ENCODE assay signal across 30 cellular contexts in the genomic region with DNA sequence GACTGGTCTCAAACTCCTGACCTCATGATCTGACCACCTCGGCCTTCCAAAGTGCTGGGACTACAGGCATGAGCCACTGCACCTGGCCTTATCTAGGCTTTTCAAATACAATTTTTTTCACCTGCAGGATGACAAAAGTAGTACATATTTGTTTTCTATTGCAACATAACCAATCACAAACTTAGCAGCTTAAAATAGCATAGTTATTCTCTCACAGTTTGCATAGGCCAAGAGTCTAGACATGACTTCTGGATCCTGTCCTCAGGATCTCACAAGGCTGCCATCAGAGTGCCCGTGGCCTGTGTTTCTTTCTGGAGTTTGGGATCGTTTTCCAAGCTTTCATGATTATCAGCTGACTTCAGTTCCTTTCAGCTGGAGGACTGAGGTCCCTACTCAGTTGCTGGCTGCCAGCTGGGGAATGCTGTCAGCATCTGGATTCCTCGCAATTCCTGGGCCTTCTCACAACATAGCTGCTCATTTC.
DNase-seq lines count a peak whose midpoint lies in the region; ATAC-seq and TF ChIP-seq lines count a peak whose summit lies in the region.
"Had no signal": no experiment of that assay in that cellular context is flagged by ENCODE, and none has a peak within 500 bp of the region (broad histone marks: within the 10 kb centered on the region; RNA-seq: fewer than 3 reads in every experiment).

No MANE protein-coding gene starts in this region.

- 44% methylated on average over 4 of the region's 4 CpGs for WGBS in liver

- H3K27ac ChIP-seq in liver (ENCODE audit: low read depth in 1 of 2, low read length in 2 of 2), result no peak overlapping the region
- H3K27ac ChIP-seq: SK-N-MC, skin epidermis, upper lobe of left lung had no signal

- no peak overlapping the region for H3K9ac ChIP-seq in liver (ENCODE audit: low read depth in 1 of 2, low read length in 2 of 2)

- TF ChIP-seq CTCF in fibroblast of the aortic adventitia (IDR thresholded peaks at IDR 0.05; ENCODE audit: insufficient read depth, low read length), result no peak
- TF ChIP-seq CTCF in liver (IDR thresholded peaks at IDR 0.05; ENCODE audit: low read depth, low read length, missing input control), result no peak

- DNase-seq in Right ventricle myocardium inferior (ENCODE audit: missing footprints) (no peak), cardiac septum (ENCODE audit: low spot score) (no peak), fibroblast of the aortic adventitia (ENCODE audit: low read depth) (peak; percentile 33), NCI-H748 treated with DMSO at 0.1 percent for 48 hours (lab: John Stamatoyannopoulos, UW) (no peak), NCI-H526 (lab: John Stamatoyannopoulos, UW) (no peak)
- no peak for DNase-seq in stimulated activated naive CD4-positive, alpha-beta T cell treated with Interleukin-2 at 50 U/mL for 16 hours (lab: John Stamatoyannopoulos, UW)
- DNase-seq: 8988T; activated CD4-positive, alpha-beta T cell treated with anti-CD3 and anti-CD28 coated beads, Interleukin-2, amount 50 U/mL, for 48 hours; activated CD4-positive, CD25-positive, alpha-beta regulatory T cell treated with anti-CD3 and anti-CD28 coated beads, Interleukin-2, amount 50 U/mL, for 72 hours; activated naive CD4-positive, alpha-beta T cell; Calu3; dermis blood vessel endothelial cell; DMS79; endodermal cell; GDM1; immature natural killer cell; NCI-H1092; NCI-H1694; NCI-H446 treated with DMSO at 0.1 percent for 48 hours; occipital lobe; stimulated activated naive B cell treated with anti-CD40 and anti-IgM and Interleukin-4, amounts not matched to agents 10 μg/mL and 1 μg/mL and 100 μg/mL, for 72 hours; T-helper 17 cell; upper lobe of left lung had no signal

- H3K27me3 ChIP-seq in liver (ENCODE audit: control insufficient read depth in 4 of 4, insufficient read depth in 4 of 4, low read length in 3 of 4), result no peaks in the 10 kb centered on the region
- H3K27me3 ChIP-seq: upper lobe of left lung had no signal

- H3K4me3 ChIP-seq in fibroblast of the aortic adventitia (ENCODE audit: low read depth, low read length), result no peak overlapping the region
- H3K4me3 ChIP-seq in liver (ENCODE audit: low read depth in 1 of 3, low read length in 3 of 3), result no peak overlapping the region
- H3K4me3 ChIP-seq: HAP-1, SK-N-MC, skin epidermis, upper lobe of left lung had no signal

- peaks cover 0 to 5% (median 1%) of the 10 kb centered on the region in 4 donors for H3K4me1 ChIP-seq in liver (ENCODE audit: control insufficient read depth in 4 of 4, insufficient read depth in 4 of 4, low read length in 3 of 4)
- H3K4me1 ChIP-seq: HAP-1, upper lobe of left lung had no signal

- H3K9me3 ChIP-seq in liver (ENCODE audit: control insufficient read depth in 4 of 4, low read length in 3 of 4), result no peaks in the 10 kb centered on the region
- H3K9me3 ChIP-seq: HAP-1, upper lobe of left lung had no signal

- intact Hi-C loops in Right ventricle myocardium inferior (cut with DNase I), result no loop called here
- intact Hi-C loops in cardiac septum (cut with DNase I), result no loop called here

- TF ChIP-seq RAD21 in liver (IDR thresholded peaks at IDR 0.05), result peak in 1 of 2 donors; percentile 29

- no peaks in the 10 kb centered on the region for H3K36me3 ChIP-seq in liver (ENCODE audit: control insufficient read depth in 4 of 4, insufficient read depth in 3 of 4, low read depth in 1 of 4, low read length in 3 of 4)
- H3K36me3 ChIP-seq: HAP-1, upper lobe of left lung had no signal

- ATAC-seq in Right ventricle myocardium inferior (peak; percentile 45), HG03439 (IDR thresholded peaks at IDR 0.05; ENCODE audit: unreplicated experiment) (no peak)
- ATAC-seq: esophagus mucosa; natural killer cell treated with Interleukin-12 subunit alpha and Interleukin-12 subunit beta and Interleukin-15 and Interleukin-18, amount 100 ng/mL, for 72 hours; stimulated activated naive B cell treated with anti-CD40 and anti-IgM and Interleukin-4, amounts not matched to agents 10 μg/mL and 1 μg/mL and 100 μg/mL, for 72 hours; T-helper 17 cell had no signal

TF ChIP-seq in liver, 16 proteins besides CTCF, POLR2A, EP300 and RAD21:
- TF ChIP-seq EGR1 (IDR thresholded peaks at IDR 0.05; ENCODE audit: low read depth in 2 of 2), result no peak
- TF ChIP-seq TAF1 (conservative IDR thresholded peaks at IDR 0.05), result no peak
- TF ChIP-seq FOXA2 (IDR thresholded peaks at IDR 0.05), result no peak
- TF ChIP-seq, protein P1, sequence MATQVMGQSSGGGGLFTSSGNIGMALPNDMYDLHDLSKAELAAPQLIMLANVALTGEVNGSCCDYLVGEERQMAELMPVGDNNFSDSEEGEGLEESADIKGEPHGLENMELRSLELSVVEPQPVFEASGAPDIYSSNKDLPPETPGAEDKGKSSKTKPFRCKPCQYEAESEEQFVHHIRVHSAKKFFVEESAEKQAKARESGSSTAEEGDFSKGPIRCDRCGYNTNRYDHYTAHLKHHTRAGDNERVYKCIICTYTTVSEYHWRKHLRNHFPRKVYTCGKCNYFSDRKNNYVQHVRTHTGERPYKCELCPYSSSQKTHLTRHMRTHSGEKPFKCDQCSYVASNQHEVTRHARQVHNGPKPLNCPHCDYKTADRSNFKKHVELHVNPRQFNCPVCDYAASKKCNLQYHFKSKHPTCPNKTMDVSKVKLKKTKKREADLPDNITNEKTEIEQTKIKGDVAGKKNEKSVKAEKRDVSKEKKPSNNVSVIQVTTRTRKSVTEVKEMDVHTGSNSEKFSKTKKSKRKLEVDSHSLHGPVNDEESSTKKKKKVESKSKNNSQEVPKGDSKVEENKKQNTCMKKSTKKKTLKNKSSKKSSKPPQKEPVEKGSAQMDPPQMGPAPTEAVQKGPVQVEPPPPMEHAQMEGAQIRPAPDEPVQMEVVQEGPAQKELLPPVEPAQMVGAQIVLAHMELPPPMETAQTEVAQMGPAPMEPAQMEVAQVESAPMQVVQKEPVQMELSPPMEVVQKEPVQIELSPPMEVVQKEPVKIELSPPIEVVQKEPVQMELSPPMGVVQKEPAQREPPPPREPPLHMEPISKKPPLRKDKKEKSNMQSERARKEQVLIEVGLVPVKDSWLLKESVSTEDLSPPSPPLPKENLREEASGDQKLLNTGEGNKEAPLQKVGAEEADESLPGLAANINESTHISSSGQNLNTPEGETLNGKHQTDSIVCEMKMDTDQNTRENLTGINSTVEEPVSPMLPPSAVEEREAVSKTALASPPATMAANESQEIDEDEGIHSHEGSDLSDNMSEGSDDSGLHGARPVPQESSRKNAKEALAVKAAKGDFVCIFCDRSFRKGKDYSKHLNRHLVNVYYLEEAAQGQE (IDR thresholded peaks at IDR 0.05), result no peak
- TF ChIP-seq HNF4G (IDR thresholded peaks at IDR 0.05), result no peak
- peak in 1 of 2 donors; percentile 26 for TF ChIP-seq RXRA (IDR thresholded peaks at IDR 0.05)
- TF ChIP-seq SP1 (IDR thresholded peaks at IDR 0.05), result peak; percentile 8
- peak; percentile 26 to 32 for TF ChIP-seq HNF4A (conservative IDR thresholded peaks at IDR 0.05)
